ENCODE assay signal across 8 cellular contexts in genomic region chr19:4369109-4369887, GRCh38.
DNase-seq lines count a peak whose midpoint lies in the region; ATAC-seq and FAIRE-seq lines count a peak whose summit lies in the region.

No MANE protein-coding gene starts in this region.

- peak; percentile 92 for DNase-seq in RPMI8226
- peak; percentile 70 for DNase-seq in activated naive CD4-positive, alpha-beta T cell treated with Interleukin-2 at 50 U/mL for 16 hours
- DNase-seq in iPS-NIHi11 (ENCODE audit: low spot score) = peak; percentile 55
- DNase-seq in stimulated activated CD4-positive, alpha-beta T cell treated with anti-CD3 and anti-CD28 coated beads, Interleukin-15, amount 100 ng/mL, for 48 hours (ENCODE audit: low read depth in 2 of 2) = peak; percentile 54 to 56
- no peak for DNase-seq in NCI-H1048 (lab: John Stamatoyannopoulos, UW)
- DNase-seq in urothelium cell line (ENCODE audit: low spot score) = no peak

- ATAC-seq in GM18861 (IDR thresholded peaks at IDR 0.05; ENCODE audit: unreplicated experiment) (peak; percentile 45), HG02943 (IDR thresholded peaks at IDR 0.05; ENCODE audit: low read depth, unreplicated experiment) (peak; percentile 49)

- no peak for FAIRE-seq in urothelium cell line (lab: Jason Lieb, UNC)

Comparison
In these comparisons a context has a peak if more than half of its experiments do, and no peak if none do; other contexts are left out.
1. DNase-seq: peak in RPMI8226 (single experiment), activated naive CD4-positive, alpha-beta T cell treated with Interleukin-2 at 50 U/mL for 16 hours (single experiment), iPS-NIHi11 (single experiment) and stimulated activated CD4-positive, alpha-beta T cell treated with anti-CD3 and anti-CD28 coated beads, Interleukin-15, amount 100 ng/mL, for 48 hours (2 of 2); none in NCI-H1048 (single experiment) and urothelium cell line (single experiment).